In the genomic region with DNA sequence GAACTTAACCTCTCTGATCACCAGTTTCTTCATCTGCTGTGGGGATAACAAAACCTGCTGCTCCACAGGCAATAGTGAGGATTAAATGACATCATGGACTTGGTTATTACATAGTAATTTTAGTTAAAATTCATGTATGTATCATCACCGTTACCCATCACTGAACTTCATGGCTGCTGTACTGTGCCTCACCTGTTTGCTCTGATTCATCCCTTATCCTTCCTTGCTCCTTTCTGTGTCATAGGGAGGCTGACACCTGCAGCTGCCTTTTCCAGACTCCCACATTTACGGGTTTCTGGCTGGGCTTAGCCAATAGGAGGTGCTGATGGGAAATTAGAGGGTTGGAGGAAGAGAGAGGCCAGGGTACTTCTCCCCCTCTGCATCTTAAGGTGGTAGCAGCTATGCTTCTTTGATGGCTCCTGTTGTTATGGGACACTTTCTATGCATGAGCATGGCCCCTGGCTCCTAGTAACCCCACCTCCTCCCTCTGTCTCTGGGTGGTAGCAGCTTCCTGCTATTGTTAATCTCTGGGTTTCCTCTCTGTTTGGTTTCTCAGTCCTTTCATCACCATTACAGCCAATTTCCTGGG, we compare ENCODE assay signal across 24 cellular contexts.
"Had no signal": no experiment of that assay in that cellular context is flagged by ENCODE, and none has a peak within 500 bp of the region (broad histone marks: within the 10 kb centered on the region; RNA-seq: fewer than 3 reads in every experiment).

No MANE protein-coding gene starts in this region.

- H3K4me1 ChIP-seq: ascending aorta had no signal

- H3K27ac ChIP-seq: ascending aorta, SK-N-MC had no signal

- ATAC-seq: activated naive CD4-positive, alpha-beta T cell treated with anti-CD3 and anti-CD28 coated beads, Interleukin-2, amount 50 U/mL, for 72 hours; activated naive CD8-positive, alpha-beta T cell treated with anti-CD3 and anti-CD28 coated beads, Interleukin-2, amount 50 U/mL, for 24 hours; activated T-cell treated with anti-CD3 and anti-CD28 coated beads, Interleukin-2, amount 50 U/mL, for 4 hours; Right ventricle myocardium inferior; T-cell had no signal

- H3K4me3 Mint-ChIP-seq: activated CD4-positive, alpha-beta memory T cell treated with anti-CD3 and anti-CD28 coated beads for 36 hours; activated CD4-positive, alpha-beta T cell treated with anti-CD3 and anti-CD28 coated beads, Interleukin-2, amount 10 ng/mL, durations not matched to agents 7 days and 5 days; activated naive CD8-positive, alpha-beta T cell treated with anti-CD3 and anti-CD28 coated beads, Interleukin-2, amount 50 U/mL, for 24 hours; activated T-cell treated with anti-CD3 and anti-CD28 coated beads, Interleukin-2, amount 50 U/mL, for 4 hours; brain; T-cell had no signal

- H3K36me3 Mint-ChIP-seq: activated CD4-positive, alpha-beta memory T cell treated with anti-CD3 and anti-CD28 coated beads for 36 hours; activated naive CD4-positive, alpha-beta T cell treated with anti-CD3 and anti-CD28 coated beads, Interleukin-2, amount 50 U/mL, for 72 hours; brain; T-cell had no signal

- H3K36me3 ChIP-seq: ascending aorta had no signal

- H3K9me3 ChIP-seq: ascending aorta had no signal

- H3K9me3 Mint-ChIP-seq: activated CD4-positive, alpha-beta memory T cell treated with anti-CD3 and anti-CD28 coated beads for 36 hours; activated CD4-positive, alpha-beta T cell treated with anti-CD3 and anti-CD28 coated beads, Interleukin-2, amount 10 ng/mL, durations not matched to agents 7 days and 5 days; activated naive CD4-positive, alpha-beta T cell treated with anti-CD3 and anti-CD28 coated beads, Interleukin-2, amount 50 U/mL, for 72 hours; activated naive CD8-positive, alpha-beta T cell treated with anti-CD3 and anti-CD28 coated beads, Interleukin-2, amount 50 U/mL, for 24 hours; activated T-cell treated with anti-CD3 and anti-CD28 coated beads, Interleukin-2, amount 50 U/mL, for 4 hours; T-cell had no signal

- H3K4me1 Mint-ChIP-seq: activated CD4-positive, alpha-beta T cell treated with anti-CD3 and anti-CD28 coated beads, Interleukin-2, amount 10 ng/mL, durations not matched to agents 7 days and 5 days; activated naive CD8-positive, alpha-beta T cell treated with anti-CD3 and anti-CD28 coated beads, Interleukin-2, amount 50 U/mL, for 24 hours; T-cell had no signal

- H3K27me3 ChIP-seq: ascending aorta had no signal

- H3K4me3 ChIP-seq: ascending aorta, SK-N-MC had no signal

- H3K27ac Mint-ChIP-seq: activated CD4-positive, alpha-beta memory T cell treated with anti-CD3 and anti-CD28 coated beads for 36 hours; activated CD4-positive, alpha-beta T cell treated with anti-CD3 and anti-CD28 coated beads, Interleukin-2, amount 10 ng/mL, durations not matched to agents 7 days and 5 days; activated naive CD4-positive, alpha-beta T cell treated with anti-CD3 and anti-CD28 coated beads, Interleukin-2, amount 50 U/mL, for 72 hours; activated naive CD8-positive, alpha-beta T cell treated with anti-CD3 and anti-CD28 coated beads, Interleukin-2, amount 50 U/mL, for 24 hours; brain; T-cell had no signal

- DNase-seq: activated CD4-positive, alpha-beta memory T cell treated with anti-CD3 and anti-CD28 coated beads for 36 hours; activated CD4-positive, alpha-beta T cell treated with anti-CD3 and anti-CD28 coated beads, Interleukin-2, amount 10 ng/mL, durations not matched to agents 7 days and 5 days; activated CD4-positive, CD25-positive, alpha-beta regulatory T cell; activated CD8-positive, alpha-beta memory T cell treated with anti-CD3 and anti-CD28 coated beads for 24 hours; activated effector memory CD4-positive, alpha-beta T cell treated with anti-CD3 and anti-CD28 coated beads, Interleukin-2, amount 50 U/mL, for 16 hours; activated naive CD4-positive, alpha-beta T cell treated with Interleukin-2 at 50 U/mL for 16 hours; activated naive CD8-positive, alpha-beta T cell treated with anti-CD3 and anti-CD28 coated beads, Interleukin-2, amount 50 U/mL, for 24 hours; activated T-cell treated with anti-CD3 and anti-CD28 coated beads, Interleukin-2, amount 50 U/mL, for 4 hours; amniotic stem cell; MM.1S; NCI-H1105; NCI-H1436; NCI-H1694 treated with DMSO at 0.1 percent for 48 hours; NCI-H2029 treated with DMSO at 0.1 percent for 48 hours; NCI-H510A treated with DMSO at 0.1 percent for 48 hours; NCI-H69; T-cell; T-helper 2 cell; T1000 had no signal
